Comparison of ENCODE assay signal across 19 cellular contexts in genomic region chr12:58067610-58068387, GRCh38.
DNase-seq lines count a peak whose midpoint lies in the region; ATAC-seq lines count a peak whose summit lies in the region.
"Had no signal": no experiment of that assay in that cellular context is flagged by ENCODE, and none has a peak within 500 bp of the region (broad histone marks: within the 10 kb centered on the region; RNA-seq: fewer than 3 reads in every experiment).

No MANE protein-coding gene starts in this region.

- H3K27me3 ChIP-seq in adipocyte (replicated peaks; ENCODE audit: control insufficient read depth, insufficient read depth, low read length), result no peaks in the 10 kb centered on the region
- H3K27me3 ChIP-seq: heart right ventricle, Peyer's patch had no signal

- H3K4me3 Mint-ChIP-seq in activated naive CD4-positive, alpha-beta T cell treated with anti-CD3 and anti-CD28 coated beads, Interleukin-2, amount 10 ng/mL, durations not matched to agents 7 days and 5 days, result no peak overlapping the region
- no peak overlapping the region for H3K4me3 Mint-ChIP-seq in activated T-helper 17 cell treated with anti-CD3 and anti-CD28 coated beads, Interleukin-2, amount 50 U/mL, for 72 hours
- no peak overlapping the region for H3K4me3 Mint-ChIP-seq in T-cell
- H3K4me3 Mint-ChIP-seq: activated naive CD8-positive, alpha-beta T cell; nephron progenitor cell had no signal

- H3K36me3 ChIP-seq in adipocyte (ENCODE audit: control insufficient read depth, insufficient read depth, low read length, severe bottlenecking), result no peaks in the 10 kb centered on the region
- H3K36me3 ChIP-seq: heart right ventricle, Peyer's patch had no signal

- H3K36me3 Mint-ChIP-seq in activated naive CD4-positive, alpha-beta T cell treated with anti-CD3 and anti-CD28 coated beads, Interleukin-2, amount 10 ng/mL, durations not matched to agents 7 days and 5 days, result no peaks in the 10 kb centered on the region
- H3K36me3 Mint-ChIP-seq in activated T-helper 17 cell treated with anti-CD3 and anti-CD28 coated beads, Interleukin-2, amount 50 U/mL, for 72 hours (ENCODE audit: low read depth), result no peaks in the 10 kb centered on the region
- H3K36me3 Mint-ChIP-seq in T-cell, result no peaks in the 10 kb centered on the region
- H3K36me3 Mint-ChIP-seq: activated naive CD8-positive, alpha-beta T cell had no signal

- H3K9ac ChIP-seq in adipocyte (ENCODE audit: low read length), result no peak overlapping the region

- POLR2A ChIA-PET in T-cell (lab: Charles Lee), result no interaction called here

- H3K27me3 Mint-ChIP-seq in activated naive CD4-positive, alpha-beta T cell treated with anti-CD3 and anti-CD28 coated beads, Interleukin-2, amount 10 ng/mL, durations not matched to agents 7 days and 5 days, result no peaks in the 10 kb centered on the region
- no peaks in the 10 kb centered on the region for H3K27me3 Mint-ChIP-seq in activated T-helper 17 cell treated with anti-CD3 and anti-CD28 coated beads, Interleukin-2, amount 50 U/mL, for 72 hours
- peaks cover 0 to 2% of the 10 kb centered on the region in 2 donors for H3K27me3 Mint-ChIP-seq in T-cell
- H3K27me3 Mint-ChIP-seq: activated naive CD8-positive, alpha-beta T cell had no signal

- no peaks in the 10 kb centered on the region for H3K9me3 Mint-ChIP-seq in activated naive CD4-positive, alpha-beta T cell treated with anti-CD3 and anti-CD28 coated beads, Interleukin-2, amount 10 ng/mL, durations not matched to agents 7 days and 5 days
- no peaks in the 10 kb centered on the region for H3K9me3 Mint-ChIP-seq in activated T-helper 17 cell treated with anti-CD3 and anti-CD28 coated beads, Interleukin-2, amount 50 U/mL, for 72 hours
- no peaks in the 10 kb centered on the region for H3K9me3 Mint-ChIP-seq in T-cell

- H3K9me3 ChIP-seq in adipocyte (ENCODE audit: control insufficient read depth, low read length), result no peaks in the 10 kb centered on the region
- H3K9me3 ChIP-seq: heart right ventricle, Peyer's patch had no signal

- ATAC-seq in activated T-helper 17 cell treated with anti-CD3 and anti-CD28 coated beads, Interleukin-2, amount 50 U/mL, for 72 hours (replicated peaks), result no peak
- no peak for ATAC-seq in T-cell (replicated peaks in 1 of 4)
- ATAC-seq: heart right ventricle had no signal

- no peak for DNase-seq in activated naive CD4-positive, alpha-beta T cell treated with anti-CD3 and anti-CD28 coated beads, Interleukin-2, amount 10 ng/mL, durations not matched to agents 7 days and 5 days
- no peak for DNase-seq in activated naive CD4-positive, alpha-beta T cell treated with anti-CD3 and anti-CD28 coated beads, Interleukin-2, amount 50 U/mL, for 16 hours
- peak; percentile 92 for DNase-seq in adipocyte (ENCODE audit: low read depth)
- peak; percentile 50 for DNase-seq in fibroblast of the conjunctiva (ENCODE audit: low read depth)
- no peak for DNase-seq in activated CD4-positive, alpha-beta T cell treated with anti-CD3 and anti-CD28 coated beads, Interleukin-2, amount 50 U/mL, for 4 hours
- no peak for DNase-seq in T-cell
- DNase-seq in activated CD4-positive, alpha-beta T cell treated with anti-CD3 and anti-CD28 coated beads for 48 hours, result no peak
- DNase-seq: 8988T; activated CD8-positive, alpha-beta memory T cell treated with anti-CD3 and anti-CD28 coated beads for 24 hours; DMS53; H7; heart right ventricle; NCI-H1092 treated with DMSO at 0.1 percent for 48 hours; NCI-H510A; nephron progenitor cell; Peyer's patch had no signal

- no peak overlapping the region for H3K4me3 ChIP-seq in adipocyte (ENCODE audit: low read length)
- H3K4me3 ChIP-seq: heart right ventricle, Peyer's patch, skin epidermis had no signal

- CTCF ChIA-PET in activated naive CD4-positive, alpha-beta T cell treated with anti-CD3 and anti-CD28 coated beads, Interleukin-2, amount 10 ng/mL, durations not matched to agents 7 days and 5 days (lab: Charles Lee), result no interaction called here
- CTCF ChIA-PET in T-cell (lab: Charles Lee), result no interaction called here

- no peaks in the 10 kb centered on the region for H3K4me1 Mint-ChIP-seq in activated naive CD4-positive, alpha-beta T cell treated with anti-CD3 and anti-CD28 coated beads, Interleukin-2, amount 10 ng/mL, durations not matched to agents 7 days and 5 days
- no peaks in the 10 kb centered on the region for H3K4me1 Mint-ChIP-seq in activated T-helper 17 cell treated with anti-CD3 and anti-CD28 coated beads, Interleukin-2, amount 50 U/mL, for 72 hours
- no peaks in the 10 kb centered on the region for H3K4me1 Mint-ChIP-seq in T-cell
- H3K4me1 Mint-ChIP-seq: nephron progenitor cell had no signal

- H3K4me1 ChIP-seq in adipocyte (ENCODE audit: control insufficient read depth, insufficient read depth, low read length), result peaks cover 25% of the 10 kb centered on the region
- H3K4me1 ChIP-seq: Peyer's patch had no signal

- H3K27ac Mint-ChIP-seq in activated naive CD4-positive, alpha-beta T cell treated with anti-CD3 and anti-CD28 coated beads, Interleukin-2, amount 10 ng/mL, durations not matched to agents 7 days and 5 days, result peak overlapping the region; percentile 28
- no peak overlapping the region for H3K27ac Mint-ChIP-seq in activated T-helper 17 cell treated with anti-CD3 and anti-CD28 coated beads, Interleukin-2, amount 50 U/mL, for 72 hours
- H3K27ac Mint-ChIP-seq in T-cell, result no peak overlapping the region
- H3K27ac Mint-ChIP-seq: activated naive CD8-positive, alpha-beta T cell; nephron progenitor cell had no signal

Comparison
In these comparisons a context has a peak if more than half of its experiments do, and no peak if none do; other contexts are left out.
1. DNase-seq: peak in adipocyte (single experiment) and fibroblast of the conjunctiva (single experiment); none in activated naive CD4-positive, alpha-beta T cell treated with anti-CD3 and anti-CD28 coated beads, Interleukin-2, amount 10 ng/mL, durations not matched to agents 7 days and 5 days (single experiment), activated naive CD4-positive, alpha-beta T cell treated with anti-CD3 and anti-CD28 coated beads, Interleukin-2, amount 50 U/mL, for 16 hours (single experiment), activated CD4-positive, alpha-beta T cell treated with anti-CD3 and anti-CD28 coated beads, Interleukin-2, amount 50 U/mL, for 4 hours (0 of 2), T-cell (0 of 34) and activated CD4-positive, alpha-beta T cell treated with anti-CD3 and anti-CD28 coated beads for 48 hours (single experiment).